In the genomic region with DNA sequence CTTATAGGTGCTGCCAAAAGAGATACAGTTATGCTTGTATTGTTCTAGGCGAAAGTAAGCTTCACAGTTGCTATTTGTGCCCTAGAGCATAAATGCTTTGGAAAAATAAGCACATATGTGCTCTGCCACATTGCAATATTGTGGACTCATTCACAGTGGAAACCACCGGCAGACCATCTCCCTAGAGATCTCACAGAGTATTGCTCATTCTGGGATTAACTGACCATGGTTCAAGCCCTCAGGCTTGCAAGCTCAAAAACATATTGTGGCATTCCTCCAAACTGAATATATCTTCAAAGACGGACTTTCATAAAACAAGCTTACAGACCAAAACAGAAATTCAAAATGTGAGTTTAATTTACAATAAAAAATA, we compare ENCODE assay signal across 17 cellular contexts.
A peak's percentile ranks its signal among the peaks of the same experiment; 100 is the strongest.
DNase-seq lines count a peak whose midpoint lies in the region; ATAC-seq, FAIRE-seq and TF ChIP-seq lines count a peak whose summit lies in the region.
"Had no signal": no experiment of that assay in that cellular context is flagged by ENCODE, and none has a peak within 500 bp of the region (broad histone marks: within the 10 kb centered on the region; RNA-seq: fewer than 3 reads in every experiment).

No MANE protein-coding gene starts in this region.

- FAIRE-seq in astrocyte (lab: Jason Lieb, UNC) = no peak

- DNase-seq in COLO829 (ENCODE audit: low spot score) (peak; percentile 44), HFFc6 (peak; percentile 92), astrocyte (ENCODE audit: low read depth) (peak; percentile 26), kidney tubule cell (ENCODE audit: low spot score) (peak; percentile 14), glomerular visceral epithelial cell (ENCODE audit: extremely low spot score) (no peak)
- DNase-seq in stimulated activated CD8-positive, alpha-beta memory T cell treated with anti-CD3 and anti-CD28 coated beads, Interleukin-4, amount 100 ng/mL, for 48 hours = no peak
- DNase-seq: activated CD4-positive, alpha-beta memory T cell treated with anti-CD3 and anti-CD28 coated beads for 36 hours; activated gamma-delta T cell; central memory CD4-positive, alpha-beta T cell; immature natural killer cell; mucosa of descending colon; psoas muscle; stimulated activated naive CD4-positive, alpha-beta T cell; T-helper 9 cell had no signal

- no peak overlapping the region for H3K4me3 ChIP-seq in astrocyte (ENCODE audit: insufficient read depth, low read depth, low read length)
- H3K4me3 ChIP-seq: mucosa of descending colon, psoas muscle had no signal

- H3K27me3 Mint-ChIP-seq in HFFc6 (ENCODE audit: insufficient read depth) = peaks cover 1% of the 10 kb centered on the region
- H3K27me3 Mint-ChIP-seq in astrocyte (ENCODE audit: low read depth, unreplicated experiment) = peaks cover 4% of the 10 kb centered on the region

- H3K27ac ChIP-seq in astrocyte (ENCODE audit: low read depth, low read length) = no peak overlapping the region
- H3K27ac ChIP-seq: psoas muscle had no signal

- H3K9me3 Mint-ChIP-seq in HFFc6 (no peaks in the 10 kb centered on the region), astrocyte (ENCODE audit: unreplicated experiment) (peaks cover 2% of the 10 kb centered on the region)
- H3K9me3 Mint-ChIP-seq: activated CD4-positive, alpha-beta memory T cell treated with anti-CD3 and anti-CD28 coated beads for 36 hours; immature natural killer cell had no signal

- 0 out of 2 replicates have a peak, but pooled peaks cover 5% of the 10 kb centered on the region for H3K36me3 Mint-ChIP-seq in HFFc6 (ENCODE audit: low read depth)
- no peaks in the 10 kb centered on the region for H3K36me3 Mint-ChIP-seq in astrocyte (ENCODE audit: low read depth, unreplicated experiment)
- H3K36me3 Mint-ChIP-seq: activated CD4-positive, alpha-beta memory T cell treated with anti-CD3 and anti-CD28 coated beads for 36 hours; immature natural killer cell had no signal

- TF ChIP-seq CTCF in HFFc6 (IDR thresholded peaks at IDR 0.05) (no peak), astrocyte (IDR thresholded peaks at IDR 0.05; ENCODE audit: insufficient read depth, low read depth, low read length) (no peak)

- peaks cover 11% of the 10 kb centered on the region for H3K4me1 ChIP-seq in astrocyte (ENCODE audit: insufficient read depth, low read length)
- H3K4me1 ChIP-seq: psoas muscle had no signal

- H3K27ac Mint-ChIP-seq in HFFc6 = peak overlapping the region; percentile 61
- no peak overlapping the region for H3K27ac Mint-ChIP-seq in astrocyte (ENCODE audit: unreplicated experiment)
- H3K27ac Mint-ChIP-seq: activated CD4-positive, alpha-beta memory T cell treated with anti-CD3 and anti-CD28 coated beads for 36 hours; immature natural killer cell had no signal

- H3K27me3 ChIP-seq in astrocyte (ENCODE audit: insufficient read depth, low read length) = no peaks in the 10 kb centered on the region

- no peaks in the 10 kb centered on the region for H3K9me3 ChIP-seq in astrocyte (ENCODE audit: insufficient read depth, low read depth, low read length)
- H3K9me3 ChIP-seq: mucosa of descending colon, psoas muscle had no signal

- H3K4me1 Mint-ChIP-seq in HFFc6 (ENCODE audit: low read depth) = peaks cover 51% of the 10 kb centered on the region
- peaks cover 18% of the 10 kb centered on the region for H3K4me1 Mint-ChIP-seq in astrocyte (ENCODE audit: low read depth, unreplicated experiment)
- H3K4me1 Mint-ChIP-seq: immature natural killer cell had no signal

- no peak overlapping the region for H3K4me2 ChIP-seq in astrocyte (ENCODE audit: low read length)

- no peak overlapping the region for H2AFZ ChIP-seq in astrocyte (ENCODE audit: low read depth, low read length)

- no peaks in the 10 kb centered on the region for H3K36me3 ChIP-seq in astrocyte (ENCODE audit: insufficient read depth, low read length)

- H3K9ac ChIP-seq in astrocyte (ENCODE audit: low read length) = no peak overlapping the region

- no peak overlapping the region for H3K4me3 Mint-ChIP-seq in HFFc6
- H3K4me3 Mint-ChIP-seq in astrocyte (ENCODE audit: unreplicated experiment) = no peak overlapping the region
- H3K4me3 Mint-ChIP-seq: activated CD4-positive, alpha-beta memory T cell treated with anti-CD3 and anti-CD28 coated beads for 36 hours; immature natural killer cell had no signal

- H4K20me1 ChIP-seq in astrocyte (ENCODE audit: insufficient read depth, low read length) = no peaks in the 10 kb centered on the region

- no peaks in the 10 kb centered on the region for H3K79me2 ChIP-seq in astrocyte (ENCODE audit: insufficient read depth, low read length)

- no peak for ATAC-seq in HG03196 (IDR thresholded peaks at IDR 0.05; ENCODE audit: unreplicated experiment)
- no peak for ATAC-seq in GM18858 (IDR thresholded peaks at IDR 0.05; ENCODE audit: unreplicated experiment)
- ATAC-seq: esophagus mucosa, mucosa of descending colon, psoas muscle had no signal

Comparison
In these comparisons a context has a peak if more than half of its experiments do, and no peak if none do; other contexts are left out.
1. DNase-seq: peak in COLO829 (single experiment), HFFc6 (single experiment), astrocyte (single experiment) and kidney tubule cell (single experiment); none in stimulated activated CD8-positive, alpha-beta memory T cell treated with anti-CD3 and anti-CD28 coated beads, Interleukin-4, amount 100 ng/mL, for 48 hours (single experiment) and glomerular visceral epithelial cell (single experiment).